In genomic region chr21:14273736-14274538, GRCh38 we compare ENCODE assay signal across 10 cellular contexts. TPM values are rescaled to one million over a fixed set of nuclear protein-coding genes. Genes with fewer than 3 reads are reported as not detected.
A peak's percentile ranks its signal among the peaks of the same experiment; 100 is the strongest.
DNase-seq lines count a peak whose midpoint lies in the region; ATAC-seq, FAIRE-seq and TF ChIP-seq lines count a peak whose summit lies in the region.
"Had no signal": no experiment of that assay in that cellular context is flagged by ENCODE, and none has a peak within 500 bp of the region (broad histone marks: within the 10 kb centered on the region; RNA-seq: fewer than 3 reads in every experiment).

No MANE protein-coding gene starts in this region.

- H3K27ac ChIP-seq in kidney (ENCODE audit: low read depth in 2 of 2, low read length in 2 of 2), result no peak overlapping the region
- H3K27ac ChIP-seq in CD8-positive, alpha-beta T cell (ENCODE audit: low read depth, low read length), result no peak overlapping the region

- H3K9me3 ChIP-seq in kidney (ENCODE audit: control insufficient read depth in 1 of 2, low read length in 2 of 2), result no peaks in the 10 kb centered on the region
- no peaks in the 10 kb centered on the region for H3K9me3 ChIP-seq in CD8-positive, alpha-beta T cell (ENCODE audit: low read length)

- CTCF ChIA-PET in CD8-positive, alpha-beta T cell (lab: Charles Lee), result interaction anchor here (0.8 kb wide), 1 partner anchor 21 kb away, joined by 3 read pairs; no protein-coding TSS in a partner anchor

- peak overlapping the region in 1 of 2 donors; percentile 10 for H3K9ac ChIP-seq in kidney (ENCODE audit: low read length in 2 of 2)

- H3K9me3 Mint-ChIP-seq in stimulated activated naive B cell treated with anti-CD40 and anti-IgM and Interleukin-4, amounts not matched to agents 10 μg/mL and 1 μg/mL and 100 μg/mL, for 72 hours, result no peaks in the 10 kb centered on the region
- no peaks in the 10 kb centered on the region for H3K9me3 Mint-ChIP-seq in CD8-positive, alpha-beta T cell
- H3K9me3 Mint-ChIP-seq: activated naive CD4-positive, alpha-beta T cell treated with anti-CD3 and anti-CD28 coated beads, Interleukin-2, amount 50 U/mL, for 24 hours; immature natural killer cell had no signal

- peaks cover 32 to 34% of the 10 kb centered on the region in 2 donors for H3K27me3 Mint-ChIP-seq in stimulated activated naive B cell treated with anti-CD40 and anti-IgM and Interleukin-4, amounts not matched to agents 10 μg/mL and 1 μg/mL and 100 μg/mL, for 72 hours
- peaks cover 25% of the 10 kb centered on the region for H3K27me3 Mint-ChIP-seq in CD8-positive, alpha-beta T cell (ENCODE audit: low read depth)

- in situ Hi-C loops in GM13977 (cut with MboI; ENCODE audit: low pct_unique_long_range_greater_than_20kb, low sequenced_read_pairs, unreplicated experiment), result no loop called here

- FAIRE-seq in bronchial epithelial cell (lab: Jason Lieb, UNC) (peak; percentile 81), kidney (lab: Jason Lieb, UNC) (no peak)

- peak; percentile 33 to 41 for ATAC-seq in stimulated activated naive B cell treated with anti-CD40 and anti-IgM and Interleukin-4, amounts not matched to agents 10 μg/mL and 1 μg/mL and 100 μg/mL, for 72 hours (replicated peaks)
- ATAC-seq in CD8-positive, alpha-beta T cell, result no peak
- no peak for ATAC-seq in GM19035 (IDR thresholded peaks at IDR 0.05; ENCODE audit: unreplicated experiment)

- H3K36me3 ChIP-seq in bronchial epithelial cell (ENCODE audit: control insufficient read depth, insufficient read depth, low read length) (no peaks in the 10 kb centered on the region), kidney (ENCODE audit: control insufficient read depth in 1 of 2, insufficient read depth in 2 of 2, low read length in 2 of 2) (no peaks in the 10 kb centered on the region)
- H3K36me3 ChIP-seq in CD8-positive, alpha-beta T cell (ENCODE audit: insufficient read depth, low read length), result no peaks in the 10 kb centered on the region

- no peak overlapping the region for H3K4me3 Mint-ChIP-seq in stimulated activated naive B cell treated with anti-CD40 and anti-IgM and Interleukin-4, amounts not matched to agents 10 μg/mL and 1 μg/mL and 100 μg/mL, for 72 hours
- no peak overlapping the region for H3K4me3 Mint-ChIP-seq in CD8-positive, alpha-beta T cell
- H3K4me3 Mint-ChIP-seq: activated naive CD4-positive, alpha-beta T cell treated with anti-CD3 and anti-CD28 coated beads, Interleukin-2, amount 50 U/mL, for 24 hours; immature natural killer cell had no signal

- H3K27ac Mint-ChIP-seq in stimulated activated naive B cell treated with anti-CD40 and anti-IgM and Interleukin-4, amounts not matched to agents 10 μg/mL and 1 μg/mL and 100 μg/mL, for 72 hours, result no peak overlapping the region
- no peak overlapping the region for H3K27ac Mint-ChIP-seq in CD8-positive, alpha-beta T cell
- H3K27ac Mint-ChIP-seq: activated naive CD4-positive, alpha-beta T cell treated with anti-CD3 and anti-CD28 coated beads, Interleukin-2, amount 50 U/mL, for 24 hours; immature natural killer cell had no signal

- peaks cover 0 to 2% of the 10 kb centered on the region in 2 donors for H3K4me1 ChIP-seq in kidney (ENCODE audit: control insufficient read depth in 1 of 2, insufficient read depth in 1 of 2, low read depth in 1 of 2, low read length in 2 of 2)
- no peaks in the 10 kb centered on the region for H3K4me1 ChIP-seq in CD8-positive, alpha-beta T cell (ENCODE audit: insufficient read depth, low read length)

- H3K4me3 ChIP-seq in bronchial epithelial cell (ENCODE audit: low read depth, low read length), result peak overlapping the region; percentile 26
- H3K4me3 ChIP-seq in kidney (ENCODE audit: low read length in 2 of 2), result peak overlapping the region in 1 of 2 donors; percentile 59
- H3K4me3 ChIP-seq in CD8-positive, alpha-beta T cell (ENCODE audit: low read depth, low read length), result no peak overlapping the region

- TF ChIP-seq CTCF in bronchial epithelial cell (IDR thresholded peaks at IDR 0.05; ENCODE audit: insufficient read depth, low read length, severe bottlenecking) (no peak), kidney (IDR thresholded peaks at IDR 0.05; ENCODE audit: borderline replicate concordance, extremely low read depth, insufficient read depth) (no peak), GM13977 (IDR thresholded peaks at IDR 0.05; ENCODE audit: extremely low read depth, insufficient read depth, missing control alignments) (no peak)
- no peak for TF ChIP-seq CTCF in CD8-positive, alpha-beta T cell (IDR thresholded peaks at IDR 0.05)

- no peaks in the 10 kb centered on the region for H3K27me3 ChIP-seq in bronchial epithelial cell (ENCODE audit: control insufficient read depth, insufficient read depth, low read length)
- no peaks in the 10 kb centered on the region for H3K27me3 ChIP-seq in CD8-positive, alpha-beta T cell (ENCODE audit: insufficient read depth, low read length)

- peaks cover 0 to 7% of the 10 kb centered on the region in 2 donors for H3K4me1 Mint-ChIP-seq in stimulated activated naive B cell treated with anti-CD40 and anti-IgM and Interleukin-4, amounts not matched to agents 10 μg/mL and 1 μg/mL and 100 μg/mL, for 72 hours
- H3K4me1 Mint-ChIP-seq in CD8-positive, alpha-beta T cell (ENCODE audit: low read depth), result no peaks in the 10 kb centered on the region
- H3K4me1 Mint-ChIP-seq: activated naive CD4-positive, alpha-beta T cell treated with anti-CD3 and anti-CD28 coated beads, Interleukin-2, amount 50 U/mL, for 24 hours; immature natural killer cell had no signal

- intact Hi-C loops in kidney (cut with DNase I), result no loop called here
- intact Hi-C loops in CD8-positive, alpha-beta T cell (cut with DNase I, micrococcal nuclease), result no loop called here

- DNase-seq in NCI-H2081 (lab: John Stamatoyannopoulos, UW), result peak; percentile 51 to 77
- DNase-seq in NCI-H2081 treated with DMSO at 0.1 percent for 48 hours (lab: John Stamatoyannopoulos, UW), result no peak
- peak; percentile 49 for DNase-seq in bronchial epithelial cell (ENCODE audit: low read depth)
- DNase-seq in kidney, result peak; percentile 92
- no peak for DNase-seq in stimulated activated naive B cell treated with anti-CD40 and anti-IgM and Interleukin-4, amounts not matched to agents 10 μg/mL and 1 μg/mL and 100 μg/mL, for 72 hours
- no peak for DNase-seq in GM13977 (ENCODE audit: low spot score)
- no peak for DNase-seq in CD8-positive, alpha-beta T cell
- DNase-seq: immature natural killer cell had no signal

- H3K36me3 Mint-ChIP-seq in stimulated activated naive B cell treated with anti-CD40 and anti-IgM and Interleukin-4, amounts not matched to agents 10 μg/mL and 1 μg/mL and 100 μg/mL, for 72 hours, result no peaks in the 10 kb centered on the region
- H3K36me3 Mint-ChIP-seq in CD8-positive, alpha-beta T cell, result no peaks in the 10 kb centered on the region
- H3K36me3 Mint-ChIP-seq: activated naive CD4-positive, alpha-beta T cell treated with anti-CD3 and anti-CD28 coated beads, Interleukin-2, amount 50 U/mL, for 24 hours; immature natural killer cell had no signal

- POLR2A ChIA-PET in CD8-positive, alpha-beta T cell (lab: Charles Lee), result no interaction called here

RNA-seq across cellular contexts. Expression of gene RBM11, which starts 58.0 kb away (rescaled TPM):
- total RNA-seq in bronchial epithelial cell, result 0.26 and 0.51 TPM in 2 replicates
- total RNA-seq in kidney, result 3.3 TPM
- 6.9 TPM for polyA plus RNA-seq in kidney (ENCODE audit: insufficient read depth, low read depth, low replicate concordance)
- 10 to 100 TPM; 12.6 to 15.7 TPM for total RNA-seq in CD8-positive, alpha-beta T cell

Comparison
In these comparisons a context has a peak if more than half of its experiments do, and no peak if none do; other contexts are left out.
1. DNase-seq: peak in NCI-H2081 (2 of 2), bronchial epithelial cell (single experiment) and kidney (single experiment); none in NCI-H2081 treated with DMSO at 0.1 percent for 48 hours (single experiment), stimulated activated naive B cell treated with anti-CD40 and anti-IgM and Interleukin-4, amounts not matched to agents 10 μg/mL and 1 μg/mL and 100 μg/mL, for 72 hours (single experiment), GM13977 (single experiment) and CD8-positive, alpha-beta T cell (0 of 7).
2. ATAC-seq: peak in stimulated activated naive B cell treated with anti-CD40 and anti-IgM and Interleukin-4, amounts not matched to agents 10 μg/mL and 1 μg/mL and 100 μg/mL, for 72 hours (2 of 2); none in CD8-positive, alpha-beta T cell (single experiment) and GM19035 (single experiment).